ENCODE assay signal across 8 cellular contexts in genomic region chr2:101307950-101308431, GRCh38. TPM values are rescaled to one million over a fixed set of nuclear protein-coding genes. Genes with fewer than 3 reads are reported as not detected.
DNase-seq lines count a peak whose midpoint lies in the region; ATAC-seq and TF ChIP-seq lines count a peak whose summit lies in the region.

No MANE protein-coding gene starts in this region.

- peak; percentile 20 for ATAC-seq in GM21723 (IDR thresholded peaks at IDR 0.05; ENCODE audit: unreplicated experiment)

- H3K79me2 ChIP-seq in Karpas-422 (ENCODE audit: low read length), result no peaks in the 10 kb centered on the region

- no peaks in the 10 kb centered on the region for H3K9me3 Mint-ChIP-seq in activated naive CD4-positive, alpha-beta T cell treated with anti-CD3 and anti-CD28 coated beads, Interleukin-2, amount 10 ng/mL, durations not matched to agents 7 days and 5 days

- no peaks in the 10 kb centered on the region for H3K36me3 ChIP-seq in Karpas-422 (ENCODE audit: insufficient read depth, low read length)
- no peaks in the 10 kb centered on the region for H3K36me3 ChIP-seq in left ventricle myocardium inferior
- no peaks in the 10 kb centered on the region for H3K36me3 ChIP-seq in sigmoid colon

- H2AFZ ChIP-seq in Karpas-422 (ENCODE audit: low read length), result peak overlapping the region; percentile 96

- H3K27me3 Mint-ChIP-seq in activated naive CD4-positive, alpha-beta T cell treated with anti-CD3 and anti-CD28 coated beads, Interleukin-2, amount 10 ng/mL, durations not matched to agents 7 days and 5 days, result no peaks in the 10 kb centered on the region

- H3K36me3 Mint-ChIP-seq in activated naive CD4-positive, alpha-beta T cell treated with anti-CD3 and anti-CD28 coated beads, Interleukin-2, amount 10 ng/mL, durations not matched to agents 7 days and 5 days, result peaks cover 39% of the 10 kb centered on the region

- CTCF ChIA-PET in activated naive CD4-positive, alpha-beta T cell treated with anti-CD3 and anti-CD28 coated beads, Interleukin-2, amount 10 ng/mL, durations not matched to agents 7 days and 5 days (lab: Charles Lee), result interaction anchor here (0.7 to 1.7 kb wide), 4 partner anchors 16 to 34 kb away, joined by 3 to 6 read pairs (median 4); no protein-coding TSS in a partner anchor

- H3K27ac Mint-ChIP-seq in activated naive CD4-positive, alpha-beta T cell treated with anti-CD3 and anti-CD28 coated beads, Interleukin-2, amount 10 ng/mL, durations not matched to agents 7 days and 5 days, result peak overlapping the region; percentile 98

- TF ChIP-seq POLR2A in sigmoid colon (IDR thresholded peaks at IDR 0.05), result no peak

- DNase-seq in Daoy (ENCODE audit: low read depth) (peak; percentile 13), Karpas-422 (no peak), left ventricle myocardium inferior (no peak), sigmoid colon (peak; percentile 70), cerebellum (ENCODE audit: low spot score) (no peak), GM19238 (ENCODE audit: insufficient read length, low spot score) (no peak)
- DNase-seq in activated naive CD4-positive, alpha-beta T cell treated with anti-CD3 and anti-CD28 coated beads, Interleukin-2, amount 10 ng/mL, durations not matched to agents 7 days and 5 days, result peak; percentile 54

- H3K9me3 ChIP-seq in Karpas-422 (ENCODE audit: low read length), result no peaks in the 10 kb centered on the region
- H3K9me3 ChIP-seq in left ventricle myocardium inferior (replicated peaks), result no peaks in the 10 kb centered on the region
- H3K9me3 ChIP-seq in sigmoid colon, result no peaks in the 10 kb centered on the region

- intact Hi-C loops in left ventricle myocardium inferior (cut with micrococcal nuclease) (no loop called here), sigmoid colon (cut with DNase I) (loop anchor here (2.0 kb wide), 1 partner anchor 55 kb away; the partner anchor contains the start of gene CNOT11)

- H3K27ac ChIP-seq in Karpas-422 (ENCODE audit: low read length) (no peak overlapping the region), left ventricle myocardium inferior (replicated peaks) (peak overlapping the region; percentile 92), sigmoid colon (peak overlapping the region; percentile 86 to 91 (median 90))

- H3K9me2 ChIP-seq in Karpas-422 (replicated peaks; ENCODE audit: insufficient read depth, low read length), result no peaks in the 10 kb centered on the region

- H3K9ac ChIP-seq in Karpas-422 (ENCODE audit: low read length), result peak overlapping the region; percentile 56

- H3K4me3 ChIP-seq in Karpas-422 (ENCODE audit: low read length) (peak overlapping the region; percentile 68), left ventricle myocardium inferior (peak overlapping the region; percentile 96), sigmoid colon (peak overlapping the region; percentile 68 to 93 (median 91))

- H3K27me3 ChIP-seq in Karpas-422 (ENCODE audit: low read length), result no peaks in the 10 kb centered on the region
- no peaks in the 10 kb centered on the region for H3K27me3 ChIP-seq in left ventricle myocardium inferior (ENCODE audit: low read depth)
- no peaks in the 10 kb centered on the region for H3K27me3 ChIP-seq in sigmoid colon

- 1% methylated on average over 57 of the region's 57 CpGs for WGBS in sigmoid colon, 2 donors

- TF ChIP-seq CTCF in left ventricle myocardium inferior (IDR thresholded peaks at IDR 0.05; ENCODE audit: borderline replicate concordance), result no peak
- TF ChIP-seq CTCF in sigmoid colon (IDR thresholded peaks at IDR 0.05), result no peak

- peak overlapping the region; percentile 60 for H3K4me2 ChIP-seq in Karpas-422 (ENCODE audit: low read depth, low read length, poor library complexity, severe bottlenecking)

- H3K4me1 Mint-ChIP-seq in activated naive CD4-positive, alpha-beta T cell treated with anti-CD3 and anti-CD28 coated beads, Interleukin-2, amount 10 ng/mL, durations not matched to agents 7 days and 5 days, result peaks cover 77% of the 10 kb centered on the region

- no peak for TF ChIP-seq EP300 in sigmoid colon (IDR thresholded peaks at IDR 0.05)

- H3K4me1 ChIP-seq in Karpas-422 (ENCODE audit: low read length) (peaks cover 14% of the 10 kb centered on the region), left ventricle myocardium inferior (peaks cover 60% of the 10 kb centered on the region), sigmoid colon (peaks cover 0 to 46% (median 36%) of the 10 kb centered on the region in 4 donors)

- H3K4me3 Mint-ChIP-seq in activated naive CD4-positive, alpha-beta T cell treated with anti-CD3 and anti-CD28 coated beads, Interleukin-2, amount 10 ng/mL, durations not matched to agents 7 days and 5 days, result peak overlapping the region; percentile 100

- no peaks in the 10 kb centered on the region for H4K20me1 ChIP-seq in Karpas-422 (ENCODE audit: insufficient read depth, low read depth, low read length)

RNA-seq across cellular contexts. Expression of gene RNF149, which starts 0.5 kb away (rescaled TPM):
- total RNA-seq in Daoy (2014; rRNA removed; shearing (Covaris generic)), result 15.4 and 17.6 TPM in 2 replicates
- total RNA-seq in Karpas-422 (2014; rRNA removed; shearing (Covaris generic); ENCODE audit: low replicate concordance), result 2.0 and 4.5 TPM in 2 replicates
- total RNA-seq in left ventricle myocardium inferior (12.0 TPM), sigmoid colon (10 to 100 TPM; 40.0 to 65.4 (median 56.5) TPM), cerebellum (69.5 TPM)
- polyA plus RNA-seq in sigmoid colon, result 10 to 100 TPM; 11.4 to 29.5 (median 20.8) TPM

RNA-seq across cellular contexts. Expression of gene CNOT11, which starts 55.3 kb away (rescaled TPM):
- 36.4 and 46.3 TPM in 2 replicates for total RNA-seq in Daoy (2014; rRNA removed; shearing (Covaris generic))
- 39.5 and 78.2 TPM in 2 replicates for total RNA-seq in Karpas-422 (2014; rRNA removed; shearing (Covaris generic); ENCODE audit: low replicate concordance)
- total RNA-seq in left ventricle myocardium inferior (33.8 TPM), sigmoid colon (10 to 100 TPM; 21.4 to 27.4 (median 22.1) TPM), cerebellum (14.7 TPM)
- 10 to 100 TPM; 22.8 to 33.7 (median 27.5) TPM for polyA plus RNA-seq in sigmoid colon

Comparison
In these comparisons a context has a peak if more than half of its experiments do, and no peak if none do; other contexts are left out.
1. DNase-seq: peak in Daoy (single experiment), activated naive CD4-positive, alpha-beta T cell treated with anti-CD3 and anti-CD28 coated beads, Interleukin-2, amount 10 ng/mL, durations not matched to agents 7 days and 5 days (single experiment) and sigmoid colon (single experiment); none in Karpas-422 (single experiment), left ventricle myocardium inferior (single experiment), cerebellum (single experiment) and GM19238 (single experiment).
2. Peak in every context shown above with its lines, with median percentiles within 50 percentile points of each other: H3K4me3 ChIP-seq.